14 cellular contexts compared by ENCODE assay signal in the genomic region with DNA sequence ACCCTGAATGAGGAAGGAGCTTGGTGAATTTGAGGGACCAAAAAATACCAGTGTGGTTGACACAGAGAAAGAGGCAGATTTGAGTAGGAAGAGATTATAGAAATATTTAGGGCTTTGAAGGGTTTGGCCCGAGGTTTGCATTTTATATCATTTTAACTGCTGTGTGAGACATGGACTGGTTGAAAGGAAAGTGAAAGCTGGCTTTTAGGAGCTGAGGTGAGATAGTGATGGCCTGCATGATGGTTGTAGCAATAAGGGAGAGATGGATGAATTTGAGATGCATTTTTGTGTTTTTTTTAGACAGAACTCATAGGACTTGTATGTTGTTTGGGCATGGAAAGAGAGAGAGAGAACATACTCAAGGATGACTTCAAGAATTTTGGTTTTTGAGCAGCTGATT. TPM values are rescaled to one million over a fixed set of nuclear protein-coding genes. Genes with fewer than 3 reads are reported as not detected.
A peak's percentile ranks its signal among the peaks of the same experiment; 100 is the strongest.
DNase-seq lines count a peak whose midpoint lies in the region; ATAC-seq and TF ChIP-seq lines count a peak whose summit lies in the region.
"Had no signal": no experiment of that assay in that cellular context is flagged by ENCODE, and none has a peak within 500 bp of the region (broad histone marks: within the 10 kb centered on the region; RNA-seq: fewer than 3 reads in every experiment).

No MANE protein-coding gene starts in this region.

- intact Hi-C loops in left ventricle myocardium inferior (cut with micrococcal nuclease), result no loop called here

- peaks cover 6% of the 10 kb centered on the region for H3K36me3 ChIP-seq in endodermal cell (ENCODE audit: control insufficient read depth, insufficient read depth, low read length)
- H3K36me3 ChIP-seq in left ventricle myocardium inferior, result no peaks in the 10 kb centered on the region

- no peaks in the 10 kb centered on the region for H3K27me3 ChIP-seq in endodermal cell (ENCODE audit: control insufficient read depth, insufficient read depth, low read length, poor library complexity, severe bottlenecking)
- no peaks in the 10 kb centered on the region for H3K27me3 ChIP-seq in left ventricle myocardium inferior (ENCODE audit: low read depth)
- H3K27me3 ChIP-seq: BLaER1 treated with 17β-estradiol and CSF1 and Interleukin-3, amounts not matched to agents 10 nM and 100 nM had no signal

- H3K27me3 Mint-ChIP-seq in chondrocyte (ENCODE audit: low read depth) (no peaks in the 10 kb centered on the region), endodermal cell (ENCODE audit: insufficient read depth) (no peaks in the 10 kb centered on the region)

- H3K9me3 Mint-ChIP-seq in chondrocyte (ENCODE audit: low read depth), result peaks cover 8% of the 10 kb centered on the region
- H3K9me3 Mint-ChIP-seq in endodermal cell, result peaks cover 13% of the 10 kb centered on the region

- peak; percentile 75 for ATAC-seq in GM18508 (IDR thresholded peaks at IDR 0.05; ENCODE audit: insufficient read depth, unreplicated experiment)
- peak; percentile 68 for ATAC-seq in GM21381 (IDR thresholded peaks at IDR 0.05; ENCODE audit: unreplicated experiment)
- peak; percentile 70 for ATAC-seq in HG03175 (IDR thresholded peaks at IDR 0.05; ENCODE audit: unreplicated experiment)
- ATAC-seq in HG02970 (IDR thresholded peaks at IDR 0.05; ENCODE audit: low FRiP score, unreplicated experiment), result no peak

- H3K36me3 Mint-ChIP-seq in chondrocyte (ENCODE audit: low read depth) (peaks cover 6% of the 10 kb centered on the region), endodermal cell (ENCODE audit: low read depth) (peaks cover 18% of the 10 kb centered on the region)

- H3K4me1 ChIP-seq in endodermal cell (ENCODE audit: control insufficient read depth, insufficient read depth, low read length) (no peaks in the 10 kb centered on the region), left ventricle myocardium inferior (peaks cover 31% of the 10 kb centered on the region)

- H3K9me3 ChIP-seq in endodermal cell (ENCODE audit: control insufficient read depth, low read length) (peaks cover 8% of the 10 kb centered on the region), left ventricle myocardium inferior (replicated peaks) (no peaks in the 10 kb centered on the region)

- 93 to 100% methylated on average over 1 of the region's 1 CpG for WGBS in endodermal cell (ENCODE audit: insufficient coverage in 1 of 2, insufficient read length in 1 of 2), 2 experiments

- H3K4me3 Mint-ChIP-seq in chondrocyte (ENCODE audit: unreplicated experiment) (no peak overlapping the region), endodermal cell (no peak overlapping the region)

- no peak overlapping the region for H3K9ac ChIP-seq in endodermal cell (ENCODE audit: extremely low read depth, low read length, poor library complexity, severe bottlenecking)
- H3K9ac ChIP-seq: BLaER1 treated with 17β-estradiol and CSF1 and Interleukin-3, amounts not matched to agents 10 nM and 100 nM; KMS-11 had no signal

- H3K4me1 Mint-ChIP-seq in chondrocyte (ENCODE audit: low read depth), result peaks cover 12% of the 10 kb centered on the region
- peaks cover 5% of the 10 kb centered on the region for H3K4me1 Mint-ChIP-seq in endodermal cell

- no peak overlapping the region for H3K4me3 ChIP-seq in endodermal cell (ENCODE audit: low read length)
- no peak overlapping the region for H3K4me3 ChIP-seq in left ventricle myocardium inferior
- H3K4me3 ChIP-seq: BLaER1 treated with 17β-estradiol and CSF1 and Interleukin-3, amounts not matched to agents 10 nM and 100 nM had no signal

- peak overlapping the region; percentile 65 for H3K27ac Mint-ChIP-seq in chondrocyte (ENCODE audit: unreplicated experiment)
- no peak overlapping the region for H3K27ac Mint-ChIP-seq in endodermal cell

- H3K27ac ChIP-seq in endodermal cell (ENCODE audit: low read depth, low read length), result no peak overlapping the region
- no peak overlapping the region for H3K27ac ChIP-seq in left ventricle myocardium inferior (replicated peaks)
- H3K27ac ChIP-seq: BLaER1 treated with 17β-estradiol and CSF1 and Interleukin-3, amounts not matched to agents 10 nM and 100 nM; KMS-11 had no signal

- TF ChIP-seq CTCF in chondrocyte (IDR thresholded peaks at IDR 0.05) (no peak), endodermal cell (conservative IDR thresholded peaks at IDR 0.05) (no peak), left ventricle myocardium inferior (IDR thresholded peaks at IDR 0.05; ENCODE audit: borderline replicate concordance) (no peak)

- DNase-seq in chondrocyte (ENCODE audit: low spot score) (no peak), endodermal cell (no peak), left ventricle myocardium inferior (no peak), NCI-H1930 (lab: John Stamatoyannopoulos, UW) (no peak)
- DNase-seq: amniotic stem cell, hippocampal formation, midbrain, SIG-M5 had no signal

RNA-seq across cellular contexts. Expression of a gene that starts 21.7 kb away (rescaled TPM):
- total RNA-seq in chondrocyte (23.5 to 37.0 TPM (median 25.9 TPM) in 3 replicates), endodermal cell (10 to 100 TPM; 24.5 to 26.8 TPM), left ventricle myocardium inferior (13.4 TPM)
- polyA plus RNA-seq in endodermal cell (2013, experiment 1 of 2), result 10.2 TPM
- polyA plus RNA-seq in endodermal cell (2013, experiment 2 of 2), result 10.9 TPM
